1 cellular context compared by ENCODE assay signal in genomic region chr1:2412773-2413494, GRCh38.
A peak's percentile ranks its signal among the peaks of the same experiment; 100 is the strongest.
TF ChIP-seq lines count a peak whose summit lies in the region.

No MANE protein-coding gene starts in this region.

TF ChIP-seq in HepG2, 621 proteins besides CTCF, POLR2A, EP300 and RAD21 (continued from another document and continues in another):
- TF ChIP-seq NRL (CRISPR knock-in tag; IDR thresholded peaks at IDR 0.05; ENCODE audit: borderline replicate concordance) (peak; percentile 64; the same call in 1 of the 2 replicates), RBM39 (IDR thresholded peaks at IDR 0.05; ENCODE audit: low read depth, low read length, poor library complexity, severe bottlenecking) (peak; percentile 60), ZNF24 (IDR thresholded peaks at IDR 0.05) (no peak), SRSF1 (optimal IDR thresholded peaks at IDR 0.05; ENCODE audit: low read depth, low read length) (peak; percentile 77), POGK (CRISPR knock-in tag; conservative IDR thresholded peaks at IDR 0.05) (peak; percentile 67; the same call in 1 of the 2 replicates), MZF1 (CRISPR knock-in tag; IDR thresholded peaks at IDR 0.05; ENCODE audit: borderline replicate concordance) (no peak), HNRNPUL1 (IDR thresholded peaks at IDR 0.05; ENCODE audit: low read depth, low read length) (no peak), ZNF563 (CRISPR knock-in tag; IDR thresholded peaks at IDR 0.05) (no peak; the same call in none of the 2 replicates), MTERF4 (CRISPR knock-in tag; IDR thresholded peaks at IDR 0.05) (peak; percentile 87), RBM22 (optimal IDR thresholded peaks at IDR 0.05; ENCODE audit: low read length) (peak; percentile 89), ZBTB1 (CRISPR knock-in tag; IDR thresholded peaks at IDR 0.05; ENCODE audit: borderline replicate concordance) (no peak), ZNF639 (CRISPR knock-in tag; conservative IDR thresholded peaks at IDR 0.05) (no peak; the same call in 1 of the 2 replicates), CREM (IDR thresholded peaks at IDR 0.05) (no peak), CREM (CRISPR knock-in tag; IDR thresholded peaks at IDR 0.05) (no peak), TRIM24 (CRISPR knock-in tag; IDR thresholded peaks at IDR 0.05) (no peak), SKIL (CRISPR knock-in tag; IDR thresholded peaks at IDR 0.05; ENCODE audit: borderline replicate concordance) (0 out of 2 replicates have a peak, but pooled peaks have one; percentile 38), FOXK2 (IDR thresholded peaks at IDR 0.05) (no peak), SIX1 (CRISPR knock-in tag; IDR thresholded peaks at IDR 0.05; ENCODE audit: borderline replicate concordance) (no peak), HNRNPK (IDR thresholded peaks at IDR 0.05; ENCODE audit: low read depth, low read length, poor library complexity, severe bottlenecking) (peak; percentile 61), XBP1 (CRISPR knock-in tag; IDR thresholded peaks at IDR 0.05) (peak; percentile 22; the same call in 1 of the 2 replicates), ZNF292 (CRISPR knock-in tag; IDR thresholded peaks at IDR 0.05; ENCODE audit: borderline replicate concordance, low read depth) (no peak), THAP7 (CRISPR knock-in tag; IDR thresholded peaks at IDR 0.05) (peak; percentile 84; the same call in 1 of the 2 replicates), ZNF605 (CRISPR knock-in tag; IDR thresholded peaks at IDR 0.05) (no peak), ZNF430 (CRISPR knock-in tag; IDR thresholded peaks at IDR 0.05) (peak; percentile 85), ISL2 (CRISPR knock-in tag; IDR thresholded peaks at IDR 0.05) (no peak), ZNF446 (CRISPR knock-in tag; IDR thresholded peaks at IDR 0.05) (peak; percentile 95; the same call in 1 of the 2 replicates), KDM6A (CRISPR knock-in tag; IDR thresholded peaks at IDR 0.05; ENCODE audit: low read depth) (no peak), RFXAP (CRISPR knock-in tag; IDR thresholded peaks at IDR 0.05; ENCODE audit: borderline replicate concordance) (peak; percentile 73; the same call in 1 of the 2 replicates), ZNF773 (CRISPR knock-in tag; IDR thresholded peaks at IDR 0.05; ENCODE audit: borderline replicate concordance) (0 out of 2 replicates have a peak, but pooled peaks have one; percentile 39)
- TF ChIP-seq, protein P1, sequence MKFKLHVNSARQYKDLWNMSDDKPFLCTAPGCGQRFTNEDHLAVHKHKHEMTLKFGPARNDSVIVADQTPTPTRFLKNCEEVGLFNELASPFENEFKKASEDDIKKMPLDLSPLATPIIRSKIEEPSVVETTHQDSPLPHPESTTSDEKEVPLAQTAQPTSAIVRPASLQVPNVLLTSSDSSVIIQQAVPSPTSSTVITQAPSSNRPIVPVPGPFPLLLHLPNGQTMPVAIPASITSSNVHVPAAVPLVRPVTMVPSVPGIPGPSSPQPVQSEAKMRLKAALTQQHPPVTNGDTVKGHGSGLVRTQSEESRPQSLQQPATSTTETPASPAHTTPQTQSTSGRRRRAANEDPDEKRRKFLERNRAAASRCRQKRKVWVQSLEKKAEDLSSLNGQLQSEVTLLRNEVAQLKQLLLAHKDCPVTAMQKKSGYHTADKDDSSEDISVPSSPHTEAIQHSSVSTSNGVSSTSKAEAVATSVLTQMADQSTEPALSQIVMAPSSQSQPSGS (CRISPR knock-in tag; IDR thresholded peaks at IDR 0.05) = no peak
- TF ChIP-seq, protein P2, sequence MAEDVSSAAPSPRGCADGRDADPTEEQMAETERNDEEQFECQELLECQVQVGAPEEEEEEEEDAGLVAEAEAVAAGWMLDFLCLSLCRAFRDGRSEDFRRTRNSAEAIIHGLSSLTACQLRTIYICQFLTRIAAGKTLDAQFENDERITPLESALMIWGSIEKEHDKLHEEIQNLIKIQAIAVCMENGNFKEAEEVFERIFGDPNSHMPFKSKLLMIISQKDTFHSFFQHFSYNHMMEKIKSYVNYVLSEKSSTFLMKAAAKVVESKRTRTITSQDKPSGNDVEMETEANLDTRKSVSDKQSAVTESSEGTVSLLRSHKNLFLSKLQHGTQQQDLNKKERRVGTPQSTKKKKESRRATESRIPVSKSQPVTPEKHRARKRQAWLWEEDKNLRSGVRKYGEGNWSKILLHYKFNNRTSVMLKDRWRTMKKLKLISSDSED (CRISPR knock-in tag; IDR thresholded peaks at IDR 0.05) = no peak
- TF ChIP-seq, protein P3, sequence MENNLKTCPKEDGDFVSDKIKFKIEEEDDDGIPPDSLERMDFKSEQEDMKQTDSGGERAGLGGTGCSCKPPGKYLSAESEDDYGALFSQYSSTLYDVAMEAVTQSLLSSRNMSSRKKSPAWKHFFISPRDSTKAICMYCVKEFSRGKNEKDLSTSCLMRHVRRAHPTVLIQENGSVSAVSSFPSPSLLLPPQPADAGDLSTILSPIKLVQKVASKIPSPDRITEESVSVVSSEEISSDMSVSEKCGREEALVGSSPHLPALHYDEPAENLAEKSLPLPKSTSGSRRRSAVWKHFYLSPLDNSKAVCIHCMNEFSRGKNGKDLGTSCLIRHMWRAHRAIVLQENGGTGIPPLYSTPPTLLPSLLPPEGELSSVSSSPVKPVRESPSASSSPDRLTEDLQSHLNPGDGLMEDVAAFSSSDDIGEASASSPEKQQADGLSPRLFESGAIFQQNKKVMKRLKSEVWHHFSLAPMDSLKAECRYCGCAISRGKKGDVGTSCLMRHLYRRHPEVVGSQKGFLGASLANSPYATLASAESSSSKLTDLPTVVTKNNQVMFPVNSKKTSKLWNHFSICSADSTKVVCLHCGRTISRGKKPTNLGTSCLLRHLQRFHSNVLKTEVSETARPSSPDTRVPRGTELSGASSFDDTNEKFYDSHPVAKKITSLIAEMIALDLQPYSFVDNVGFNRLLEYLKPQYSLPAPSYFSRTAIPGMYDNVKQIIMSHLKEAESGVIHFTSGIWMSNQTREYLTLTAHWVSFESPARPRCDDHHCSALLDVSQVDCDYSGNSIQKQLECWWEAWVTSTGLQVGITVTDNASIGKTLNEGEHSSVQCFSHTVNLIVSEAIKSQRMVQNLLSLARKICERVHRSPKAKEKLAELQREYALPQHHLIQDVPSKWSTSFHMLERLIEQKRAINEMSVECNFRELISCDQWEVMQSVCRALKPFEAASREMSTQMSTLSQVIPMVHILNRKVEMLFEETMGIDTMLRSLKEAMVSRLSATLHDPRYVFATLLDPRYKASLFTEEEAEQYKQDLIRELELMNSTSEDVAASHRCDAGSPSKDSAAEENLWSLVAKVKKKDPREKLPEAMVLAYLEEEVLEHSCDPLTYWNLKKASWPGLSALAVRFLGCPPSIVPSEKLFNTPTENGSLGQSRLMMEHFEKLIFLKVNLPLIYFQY (CRISPR knock-in tag; IDR thresholded peaks at IDR 0.05; ENCODE audit: borderline replicate concordance) = peak; percentile 14; the same call in 1 of the 2 replicates
- TF ChIP-seq, protein P4, sequence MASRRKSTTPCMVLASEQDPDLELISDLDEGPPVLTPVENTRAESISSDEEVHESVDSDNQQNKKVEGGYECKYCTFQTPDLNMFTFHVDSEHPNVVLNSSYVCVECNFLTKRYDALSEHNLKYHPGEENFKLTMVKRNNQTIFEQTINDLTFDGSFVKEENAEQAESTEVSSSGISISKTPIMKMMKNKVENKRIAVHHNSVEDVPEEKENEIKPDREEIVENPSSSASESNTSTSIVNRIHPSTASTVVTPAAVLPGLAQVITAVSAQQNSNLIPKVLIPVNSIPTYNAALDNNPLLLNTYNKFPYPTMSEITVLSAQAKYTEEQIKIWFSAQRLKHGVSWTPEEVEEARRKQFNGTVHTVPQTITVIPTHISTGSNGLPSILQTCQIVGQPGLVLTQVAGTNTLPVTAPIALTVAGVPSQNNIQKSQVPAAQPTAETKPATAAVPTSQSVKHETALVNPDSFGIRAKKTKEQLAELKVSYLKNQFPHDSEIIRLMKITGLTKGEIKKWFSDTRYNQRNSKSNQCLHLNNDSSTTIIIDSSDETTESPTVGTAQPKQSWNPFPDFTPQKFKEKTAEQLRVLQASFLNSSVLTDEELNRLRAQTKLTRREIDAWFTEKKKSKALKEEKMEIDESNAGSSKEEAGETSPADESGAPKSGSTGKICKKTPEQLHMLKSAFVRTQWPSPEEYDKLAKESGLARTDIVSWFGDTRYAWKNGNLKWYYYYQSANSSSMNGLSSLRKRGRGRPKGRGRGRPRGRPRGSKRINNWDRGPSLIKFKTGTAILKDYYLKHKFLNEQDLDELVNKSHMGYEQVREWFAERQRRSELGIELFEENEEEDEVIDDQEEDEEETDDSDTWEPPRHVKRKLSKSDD (CRISPR knock-in tag; IDR thresholded peaks at IDR 0.05; ENCODE audit: low read depth) = no peak; the same call in 1 of the 2 replicates
- TF ChIP-seq, protein P5, sequence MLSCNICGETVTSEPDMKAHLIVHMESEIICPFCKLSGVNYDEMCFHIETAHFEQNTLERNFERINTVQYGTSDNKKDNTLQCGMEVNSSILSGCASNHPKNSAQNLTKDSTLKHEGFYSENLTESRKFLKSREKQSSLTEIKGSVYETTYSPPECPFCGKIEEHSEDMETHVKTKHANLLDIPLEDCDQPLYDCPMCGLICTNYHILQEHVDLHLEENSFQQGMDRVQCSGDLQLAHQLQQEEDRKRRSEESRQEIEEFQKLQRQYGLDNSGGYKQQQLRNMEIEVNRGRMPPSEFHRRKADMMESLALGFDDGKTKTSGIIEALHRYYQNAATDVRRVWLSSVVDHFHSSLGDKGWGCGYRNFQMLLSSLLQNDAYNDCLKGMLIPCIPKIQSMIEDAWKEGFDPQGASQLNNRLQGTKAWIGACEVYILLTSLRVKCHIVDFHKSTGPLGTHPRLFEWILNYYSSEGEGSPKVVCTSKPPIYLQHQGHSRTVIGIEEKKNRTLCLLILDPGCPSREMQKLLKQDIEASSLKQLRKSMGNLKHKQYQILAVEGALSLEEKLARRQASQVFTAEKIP (CRISPR knock-in tag; IDR thresholded peaks at IDR 0.05; ENCODE audit: borderline replicate concordance) = no peak
- TF ChIP-seq, protein P6, sequence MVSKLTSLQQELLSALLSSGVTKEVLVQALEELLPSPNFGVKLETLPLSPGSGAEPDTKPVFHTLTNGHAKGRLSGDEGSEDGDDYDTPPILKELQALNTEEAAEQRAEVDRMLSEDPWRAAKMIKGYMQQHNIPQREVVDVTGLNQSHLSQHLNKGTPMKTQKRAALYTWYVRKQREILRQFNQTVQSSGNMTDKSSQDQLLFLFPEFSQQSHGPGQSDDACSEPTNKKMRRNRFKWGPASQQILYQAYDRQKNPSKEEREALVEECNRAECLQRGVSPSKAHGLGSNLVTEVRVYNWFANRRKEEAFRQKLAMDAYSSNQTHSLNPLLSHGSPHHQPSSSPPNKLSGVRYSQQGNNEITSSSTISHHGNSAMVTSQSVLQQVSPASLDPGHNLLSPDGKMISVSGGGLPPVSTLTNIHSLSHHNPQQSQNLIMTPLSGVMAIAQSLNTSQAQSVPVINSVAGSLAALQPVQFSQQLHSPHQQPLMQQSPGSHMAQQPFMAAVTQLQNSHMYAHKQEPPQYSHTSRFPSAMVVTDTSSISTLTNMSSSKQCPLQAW (CRISPR knock-in tag; IDR thresholded peaks at IDR 0.05) = 0 out of 2 replicates have a peak, but pooled peaks have one; percentile 4
